In genomic region chr17:77580956-77581355, GRCh38 we compare ENCODE assay signal across 30 cellular contexts.
"Had no signal": no experiment of that assay in that cellular context is flagged by ENCODE, and none has a peak within 500 bp of the region (broad histone marks: within the 10 kb centered on the region; RNA-seq: fewer than 3 reads in every experiment).

No MANE protein-coding gene starts in this region.

- H3K36me3 Mint-ChIP-seq: activated naive CD8-positive, alpha-beta T cell; mesothelial cell of epicardium; naive B cell had no signal

- H3K4me1 Mint-ChIP-seq: mesothelial cell of epicardium, nephron progenitor cell had no signal

- H3K36me3 ChIP-seq: ascending aorta, brain microvascular endothelial cell, gastrocnemius medialis, thoracic aorta, uterus had no signal

- H3K9ac ChIP-seq: parathyroid adenoma had no signal

- H3K4me1 ChIP-seq: gastrocnemius medialis, parathyroid adenoma, uterus had no signal

- H3K9me3 Mint-ChIP-seq: activated CD4-positive, alpha-beta memory T cell treated with anti-CD3 and anti-CD28 coated beads, Interleukin-2, amount 10 ng/mL, durations not matched to agents 7 days and 5 days; activated T-helper 2 cell treated with anti-CD3 and anti-CD28 coated beads, Interferon-gamma antibody, Interleukin-2, Interleukin-4, amounts not matched to agents 10 μg/mL and 5 μg/mL and 100 μg/mL, durations not matched to agents 14 hours and 24 hours and 36 hours; stimulated activated naive CD8-positive, alpha-beta T cell treated with anti-CD3 and anti-CD28 coated beads, Interleukin-15, Interleukin-2, amounts not matched to agents 100 ng/mL and 50 ng/mL, for 24 hours had no signal

- DNase-seq: activated CD4-positive, alpha-beta memory T cell treated with anti-CD3 and anti-CD28 coated beads, Interleukin-2, amount 10 ng/mL, durations not matched to agents 7 days and 5 days; activated CD4-positive, alpha-beta T cell treated with anti-CD3 and anti-CD28 coated beads, Interleukin-2, amount 10 ng/mL, durations not matched to agents 24 days and 14 days; activated CD4-positive, CD25-positive, alpha-beta regulatory T cell treated with anti-CD3 and anti-CD28 coated beads, Interleukin-2, amount 50 U/mL, for 72 hours; activated naive CD4-positive, alpha-beta T cell treated with Interleukin-2 at 50 U/mL for 16 hours; activated T-cell treated with anti-CD3 and anti-CD28 coated beads, Interleukin-2, amount 50 U/mL, for 4 hours; central memory CD4-positive, alpha-beta T cell; dermis blood vessel endothelial cell; effector CD8-positive, alpha-beta T cell; gastrocnemius medialis; left cardiac atrium; left ventricle myocardium superior; naive B cell; nephron progenitor cell; nucleus accumbens; right cardiac atrium; stimulated activated CD4-positive, alpha-beta T cell treated with anti-CD3 and anti-CD28 coated beads, Interleukin-12 subunit alpha, Interleukin-12 subunit beta, amount 100 ng/mL, for 4 hours; stimulated activated CD4-positive, alpha-beta T cell treated with anti-CD3 and anti-CD28 coated beads, Interleukin-4, amount 100 ng/mL, for 1 hour; T-helper 17 cell; T1000; trophoblast cell; uterus had no signal

- H3K4me3 ChIP-seq: ascending aorta, gastrocnemius medialis, hepatocyte, thoracic aorta, uterus had no signal

- H3K27ac Mint-ChIP-seq: activated CD4-positive, alpha-beta memory T cell treated with anti-CD3 and anti-CD28 coated beads, Interleukin-2, amount 10 ng/mL, durations not matched to agents 7 days and 5 days; activated CD4-positive, alpha-beta T cell treated with anti-CD3 and anti-CD28 coated beads, Interleukin-2, amount 10 ng/mL, durations not matched to agents 24 days and 14 days; activated naive CD8-positive, alpha-beta T cell; activated T-helper 2 cell treated with anti-CD3 and anti-CD28 coated beads, Interferon-gamma antibody, Interleukin-2, Interleukin-4, amounts not matched to agents 10 μg/mL and 5 μg/mL and 100 μg/mL, durations not matched to agents 14 hours and 24 hours and 36 hours; mesothelial cell of epicardium; naive B cell; nephron progenitor cell; stimulated activated naive CD8-positive, alpha-beta T cell treated with anti-CD3 and anti-CD28 coated beads, Interleukin-15, Interleukin-2, amounts not matched to agents 100 ng/mL and 50 ng/mL, for 24 hours; T-helper 17 cell had no signal

- H3K27me3 ChIP-seq: ascending aorta, brain microvascular endothelial cell, gastrocnemius medialis, hepatocyte, uterus had no signal

- H3K27ac ChIP-seq: ascending aorta, brain microvascular endothelial cell, gastrocnemius medialis, hepatocyte, parathyroid adenoma, thoracic aorta, uterus had no signal

- H3K27me3 Mint-ChIP-seq: activated naive CD8-positive, alpha-beta T cell; stimulated activated naive CD8-positive, alpha-beta T cell treated with anti-CD3 and anti-CD28 coated beads, Interleukin-15, Interleukin-2, amounts not matched to agents 100 ng/mL and 50 ng/mL, for 24 hours had no signal

- H3K4me3 Mint-ChIP-seq: activated CD4-positive, alpha-beta memory T cell treated with anti-CD3 and anti-CD28 coated beads, Interleukin-2, amount 10 ng/mL, durations not matched to agents 7 days and 5 days; activated CD4-positive, alpha-beta T cell treated with anti-CD3 and anti-CD28 coated beads, Interleukin-2, amount 10 ng/mL, durations not matched to agents 24 days and 14 days; activated naive CD8-positive, alpha-beta T cell; activated T-cell treated with anti-CD3 and anti-CD28 coated beads, Interleukin-2, amount 50 U/mL, for 4 hours; mesothelial cell of epicardium; nephron progenitor cell; stimulated activated naive CD8-positive, alpha-beta T cell treated with anti-CD3 and anti-CD28 coated beads, Interleukin-15, Interleukin-2, amounts not matched to agents 100 ng/mL and 50 ng/mL, for 24 hours; T-helper 17 cell had no signal

- ATAC-seq: activated T-cell treated with anti-CD3 and anti-CD28 coated beads, Interleukin-2, amount 50 U/mL, for 4 hours; T-helper 17 cell had no signal

- H3K9me3 ChIP-seq: ascending aorta, gastrocnemius medialis, thoracic aorta, uterus had no signal
